ENCODE assay signal across 19 cellular contexts in genomic region chr5:39980056-39980455, GRCh38.
DNase-seq lines count a peak whose midpoint lies in the region; ATAC-seq and TF ChIP-seq lines count a peak whose summit lies in the region.
"Had no signal": no experiment of that assay in that cellular context is flagged by ENCODE, and none has a peak within 500 bp of the region (broad histone marks: within the 10 kb centered on the region; RNA-seq: fewer than 3 reads in every experiment).

No MANE protein-coding gene starts in this region.

- H3K4me1 ChIP-seq in mammary epithelial cell (ENCODE audit: insufficient read depth, low read length) (no peaks in the 10 kb centered on the region), OCI-LY7 (ENCODE audit: insufficient read depth, low read length, poor library complexity, severe bottlenecking) (no peaks in the 10 kb centered on the region)
- H3K4me1 ChIP-seq: BLaER1 treated with 17β-estradiol and CSF1 and Interleukin-3, amounts not matched to agents 10 nM and 100 nM had no signal

- H3K4me2 ChIP-seq in mammary epithelial cell (ENCODE audit: insufficient read depth, low read depth, low read length): no peak overlapping the region
- no peak overlapping the region for H3K4me2 ChIP-seq in OCI-LY7 (ENCODE audit: low read length)
- H3K4me2 ChIP-seq: BLaER1 treated with 17β-estradiol and CSF1 and Interleukin-3, amounts not matched to agents 10 nM and 100 nM; PC-9 had no signal

- H3K79me2 ChIP-seq in mammary epithelial cell (ENCODE audit: insufficient read depth, low read length) (no peaks in the 10 kb centered on the region), OCI-LY7 (ENCODE audit: insufficient read depth, low read depth, low read length) (no peaks in the 10 kb centered on the region)

- H3K36me3 ChIP-seq in mammary epithelial cell (ENCODE audit: insufficient read depth, low read length) (no peaks in the 10 kb centered on the region), OCI-LY7 (ENCODE audit: insufficient read depth, low read length) (no peaks in the 10 kb centered on the region)
- H3K36me3 ChIP-seq: BLaER1 treated with 17β-estradiol and CSF1 and Interleukin-3, amounts not matched to agents 10 nM and 100 nM had no signal

- TF ChIP-seq CTCF in mammary epithelial cell (conservative IDR thresholded peaks at IDR 0.05 in 1 of 2, IDR thresholded peaks at IDR 0.05 in 1 of 2; ENCODE audit: extremely low read depth in 1 of 2, insufficient read depth in 1 of 2, low read depth in 1 of 2, low read length in 2 of 2) (no peak), OCI-LY7 (conservative IDR thresholded peaks at IDR 0.05; ENCODE audit: low read length) (no peak)

- H2AFZ ChIP-seq in mammary epithelial cell (ENCODE audit: low read depth, low read length): no peak overlapping the region
- H2AFZ ChIP-seq in OCI-LY7 (ENCODE audit: low read length): no peak overlapping the region
- H2AFZ ChIP-seq: PC-9 had no signal

- no peak overlapping the region for H3K9ac ChIP-seq in mammary epithelial cell (ENCODE audit: insufficient read depth, low read length)
- H3K9ac ChIP-seq: BLaER1 treated with 17β-estradiol and CSF1 and Interleukin-3, amounts not matched to agents 10 nM and 100 nM had no signal

- no peak for ATAC-seq in HG03280 (IDR thresholded peaks at IDR 0.05; ENCODE audit: unreplicated experiment)
- ATAC-seq: HCT116 had no signal

- in situ Hi-C loops in mammary epithelial cell (cut with MboI; ENCODE audit: low sequenced_read_pairs in 2 of 2): no loop called here

- POLR2A ChIA-PET in OCI-LY7 (lab: Charles Lee): no interaction called here

- intact Hi-C loops in mammary epithelial cell (cut with micrococcal nuclease) (no loop called here), OCI-LY7 (cut with micrococcal nuclease; ENCODE audit: unreplicated experiment) (no loop called here)

- H3K4me3 ChIP-seq in mammary epithelial cell (replicated peaks in 1 of 3; ENCODE audit: insufficient read depth in 1 of 3, low read depth in 2 of 3, low read length in 3 of 3) (no peak overlapping the region), OCI-LY7 (ENCODE audit: low read depth, low read length, poor library complexity, severe bottlenecking) (no peak overlapping the region)
- H3K4me3 ChIP-seq: BLaER1 treated with 17β-estradiol and CSF1 and Interleukin-3, amounts not matched to agents 10 nM and 100 nM; PC-9 had no signal

- no peak overlapping the region for H3K27ac ChIP-seq in mammary epithelial cell (ENCODE audit: insufficient read depth, low read depth, low read length)
- no peak overlapping the region for H3K27ac ChIP-seq in OCI-LY7 (ENCODE audit: low read depth, low read length, poor library complexity, severe bottlenecking)
- H3K27ac ChIP-seq: BLaER1 treated with 17β-estradiol and CSF1 and Interleukin-3, amounts not matched to agents 10 nM and 100 nM; PC-9; RWPE1 had no signal

- BruUV-seq in mammary epithelial cell (replicated peaks; lab: Mats Ljungman, UMichigan) (no TSS peak), OCI-LY7 (replicated peaks; lab: Mats Ljungman, UMichigan) (no TSS peak)

- H3K9me2 ChIP-seq in OCI-LY7 (ENCODE audit: insufficient read depth, low read length): no peaks in the 10 kb centered on the region

- H3K9me3 ChIP-seq in mammary epithelial cell (replicated peaks; ENCODE audit: insufficient read depth, low read length) (no peaks in the 10 kb centered on the region), OCI-LY7 (ENCODE audit: low read length) (no peaks in the 10 kb centered on the region)
- H3K9me3 ChIP-seq: BLaER1 treated with 17β-estradiol and CSF1 and Interleukin-3, amounts not matched to agents 10 nM and 100 nM had no signal

- dilution Hi-C loops in mammary epithelial cell (cut with HindIII; ENCODE audit: low sequenced_read_pairs): no loop called here

- no peaks in the 10 kb centered on the region for H3K27me3 ChIP-seq in mammary epithelial cell (ENCODE audit: insufficient read depth, low read length)
- H3K27me3 ChIP-seq: BLaER1 treated with 17β-estradiol and CSF1 and Interleukin-3, amounts not matched to agents 10 nM and 100 nM had no signal

- peak; percentile 14 for DNase-seq in DMS53 (lab: John Stamatoyannopoulos, UW)
- peak; percentile 26 for DNase-seq in HT1080 (ENCODE audit: low read depth)
- DNase-seq in mammary epithelial cell: peak; percentile 7
- peak; percentile 27 for DNase-seq in iris pigment epithelial cell (ENCODE audit: low read depth)
- DNase-seq in iPS-NIHi11 (ENCODE audit: low spot score): no peak
- DNase-seq in NCI-H1436 (lab: John Stamatoyannopoulos, UW): no peak
- no peak for DNase-seq in OCI-LY7 (ENCODE audit: low spot score)
- DNase-seq: CD8-positive, alpha-beta memory T cell; DMS79 treated with DMSO at 0.1 percent for 48 hours; MV-4-11; NCI-H187; NCI-H2227 treated with DMSO at 0.1 percent for 48 hours; NCI-H524; NCI-H82; PC-9 had no signal

- 22% methylated on average over 1 of the region's 1 CpG for WGBS in mammary epithelial cell (ENCODE audit: low coverage, missing lambda C conversion rate)

- no peaks in the 10 kb centered on the region for H4K20me1 ChIP-seq in mammary epithelial cell (ENCODE audit: insufficient read depth, low read length)
- H4K20me1 ChIP-seq in OCI-LY7 (ENCODE audit: insufficient read depth, low read length): no peaks in the 10 kb centered on the region
- H4K20me1 ChIP-seq: BLaER1 treated with 17β-estradiol and CSF1 and Interleukin-3, amounts not matched to agents 10 nM and 100 nM had no signal

- CTCF ChIA-PET in mammary epithelial cell (lab: Charles Lee; ENCODE audit: low non-redundant PET): interaction anchor here (0.7 kb wide), 1 partner anchor 1152 kb away, joined by 4 read pairs; no protein-coding TSS in a partner anchor
- CTCF ChIA-PET in OCI-LY7 (lab: Charles Lee; ENCODE audit: unreplicated experiment): no interaction called here

Comparison
In these comparisons a context has a peak if more than half of its experiments do, and no peak if none do; other contexts are left out.
1. DNase-seq: peak in DMS53 (single experiment), HT1080 (single experiment), mammary epithelial cell (single experiment) and iris pigment epithelial cell (single experiment); none in iPS-NIHi11 (single experiment), NCI-H1436 (single experiment) and OCI-LY7 (single experiment).